Comparison of ENCODE assay signal across 12 cellular contexts in the genomic region with DNA sequence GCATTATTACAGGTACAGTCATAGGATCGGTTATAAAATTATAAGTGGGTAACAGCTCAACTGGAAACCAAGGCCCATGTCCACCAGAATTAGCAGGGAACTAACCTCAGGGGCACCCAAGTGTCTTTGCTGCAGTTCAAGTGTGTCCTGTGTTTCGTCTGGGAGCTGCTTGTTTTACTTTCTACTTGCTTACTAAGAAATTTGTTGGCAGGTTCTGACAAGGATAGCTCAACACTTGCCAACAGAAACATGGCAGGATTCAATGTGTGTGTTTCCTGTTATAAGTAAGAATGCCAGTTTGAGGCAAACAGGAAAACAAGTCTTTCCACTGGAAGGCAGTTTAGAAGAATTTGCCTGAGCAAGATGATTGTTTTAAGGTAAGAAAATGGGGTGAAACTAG.
DNase-seq lines count a peak whose midpoint lies in the region; ATAC-seq and TF ChIP-seq lines count a peak whose summit lies in the region.
"Had no signal": no experiment of that assay in that cellular context is flagged by ENCODE, and none has a peak within 500 bp of the region (broad histone marks: within the 10 kb centered on the region; RNA-seq: fewer than 3 reads in every experiment).

No MANE protein-coding gene starts in this region.

- TF ChIP-seq CTCF in brain microvascular endothelial cell (IDR thresholded peaks at IDR 0.05; ENCODE audit: low read depth, low read length, missing control alignments) (no peak), fibroblast of the aortic adventitia (IDR thresholded peaks at IDR 0.05; ENCODE audit: insufficient read depth, low read length) (no peak), CD14-positive monocyte (IDR thresholded peaks at IDR 0.05) (no peak)

- no peaks in the 10 kb centered on the region for H3K9me3 ChIP-seq in GM23248 (ENCODE audit: low read depth)

- no peak overlapping the region for H3K27ac ChIP-seq in GM23248
- no peak overlapping the region for H3K27ac ChIP-seq in brain microvascular endothelial cell
- H3K27ac ChIP-seq: C4-2B had no signal

- H3K9me2 ChIP-seq in GM23248 (ENCODE audit: insufficient read depth): no peaks in the 10 kb centered on the region

- H3K4me2 ChIP-seq in GM23248 (ENCODE audit: unreplicated experiment): no peak overlapping the region

- H3K4me3 Mint-ChIP-seq in CD14-positive monocyte: no peak overlapping the region

- 56 to 72% methylated on average over 2 of the region's 2 CpGs for WGBS in GM23248 (ENCODE audit: low coverage in 1 of 2, low lambda C conversion rate in 2 of 2, missing lambda C conversion rate in 2 of 2), 2 experiments

- ATAC-seq in HG02759 (IDR thresholded peaks at IDR 0.05; ENCODE audit: unreplicated experiment): no peak
- no peak for ATAC-seq in GM18870 (IDR thresholded peaks at IDR 0.05; ENCODE audit: unreplicated experiment)
- ATAC-seq in HG02938 (IDR thresholded peaks at IDR 0.05; ENCODE audit: unreplicated experiment): no peak

- peaks cover 0 to 3% (median 0%) of the 10 kb centered on the region in 7 donors for H3K9me3 Mint-ChIP-seq in CD14-positive monocyte

- no peak overlapping the region for H3K4me3 ChIP-seq in GM23248
- H3K4me3 ChIP-seq in brain microvascular endothelial cell (ENCODE audit: low read depth, low read length): no peak overlapping the region
- no peak overlapping the region for H3K4me3 ChIP-seq in fibroblast of the aortic adventitia (ENCODE audit: low read depth, low read length)

- H3K36me3 ChIP-seq in GM23248 (ENCODE audit: low read depth): 0 out of 2 replicates have a peak, but pooled peaks cover 5% of the 10 kb centered on the region
- no peaks in the 10 kb centered on the region for H3K36me3 ChIP-seq in brain microvascular endothelial cell (replicated peaks)

- H3K27me3 Mint-ChIP-seq in CD14-positive monocyte (ENCODE audit: low read depth in 3 of 3): peaks cover 0 to 2% (median 0%) of the 10 kb centered on the region in 3 donors
- H3K27me3 Mint-ChIP-seq: progenitor cell of endocrine pancreas had no signal

- H3K4me1 Mint-ChIP-seq in CD14-positive monocyte: peaks cover 9% of the 10 kb centered on the region

- peaks cover 6% of the 10 kb centered on the region for H3F3A ChIP-seq in GM23248 (ENCODE audit: insufficient read depth)

- intact Hi-C loops in CD14-positive monocyte (cut with micrococcal nuclease): no loop called here

- H3K27ac Mint-ChIP-seq in CD14-positive monocyte: no peak overlapping the region
- H3K27ac Mint-ChIP-seq: progenitor cell of endocrine pancreas had no signal

- H3K27me3 ChIP-seq in GM23248 (replicated peaks; ENCODE audit: insufficient read depth) (no peaks in the 10 kb centered on the region), brain microvascular endothelial cell (replicated peaks) (no peaks in the 10 kb centered on the region)

- in situ Hi-C loops in GM23248 (cut with MboI) (no loop called here), brain microvascular endothelial cell (cut with HindIII; ENCODE audit: low pct_ligation_motif_present, low sequenced_read_pairs) (no loop called here)

- no peak overlapping the region for H3K9ac ChIP-seq in GM23248

- no peak overlapping the region for H2AFZ ChIP-seq in GM23248

- DNase-seq in GM23248 (peak; percentile 48), brain microvascular endothelial cell (peak; percentile 8), fibroblast of the aortic adventitia (ENCODE audit: low read depth) (peak; percentile 78), pulmonary artery endothelial cell (ENCODE audit: low read depth, low spot score) (peak; percentile 80), CD14-positive monocyte (ENCODE audit: low spot score) (no peak)
- DNase-seq: activated gamma-delta T cell; stimulated activated CD4-positive, alpha-beta T cell treated with anti-CD3 and anti-CD28 coated beads, Interleukin-2, amount 100 ng/mL, for 24 hours had no signal

- H4K20me1 ChIP-seq in GM23248 (ENCODE audit: insufficient read depth): no peaks in the 10 kb centered on the region

- H3K79me2 ChIP-seq in GM23248 (ENCODE audit: insufficient read depth): peaks cover 23% of the 10 kb centered on the region; the same call in 1 of the 2 replicates

- H3K4me1 ChIP-seq in GM23248 (ENCODE audit: insufficient read depth): peaks cover 11% of the 10 kb centered on the region

- H3K36me3 Mint-ChIP-seq in CD14-positive monocyte: no peaks in the 10 kb centered on the region
